8 cellular contexts compared by ENCODE assay signal in genomic region chr1:9455487-9456237, GRCh38.
DNase-seq lines count a peak whose midpoint lies in the region; ATAC-seq and TF ChIP-seq lines count a peak whose summit lies in the region.

No MANE protein-coding gene starts in this region.

- in situ Hi-C loops in SK-MEL-5 (cut with HindIII; ENCODE audit: low pct_unique_long_range_greater_than_20kb, low sequenced_read_pairs) = no loop called here

- H3K4me1 Mint-ChIP-seq in GM23338 = no peaks in the 10 kb centered on the region
- no peaks in the 10 kb centered on the region for H3K4me1 Mint-ChIP-seq in activated naive CD4-positive, alpha-beta T cell treated with anti-CD3 and anti-CD28 coated beads, Interleukin-2, amount 10 ng/mL, durations not matched to agents 7 days and 5 days

- no peaks in the 10 kb centered on the region for H3K9me3 ChIP-seq in cardiac muscle cell (ENCODE audit: low read depth)
- H3K9me3 ChIP-seq in aorta (ENCODE audit: control insufficient read depth, low read length) = no peaks in the 10 kb centered on the region

- CTCF ChIA-PET in activated naive CD4-positive, alpha-beta T cell treated with anti-CD3 and anti-CD28 coated beads, Interleukin-2, amount 10 ng/mL, durations not matched to agents 7 days and 5 days (lab: Charles Lee) = interaction anchor here (0.7 to 8.2 kb wide), 24 partner anchors 11 to 255 kb away, joined by 3 to 122 read pairs (median 4); no protein-coding TSS in a partner anchor

- peak overlapping the region; percentile 12; the same call in 1 of the 2 replicates for H2AFZ ChIP-seq in GM23338

- H3K9me2 ChIP-seq in GM23338 (ENCODE audit: insufficient read depth) = no peaks in the 10 kb centered on the region

- 0 out of 2 replicates have a peak, but pooled peaks cover 4% of the 10 kb centered on the region for H3F3A ChIP-seq in GM23338 (replicated peaks; ENCODE audit: low read depth)

- H3K4me3 Mint-ChIP-seq in GM23338 = no peak overlapping the region
- H3K4me3 Mint-ChIP-seq in activated naive CD4-positive, alpha-beta T cell treated with anti-CD3 and anti-CD28 coated beads, Interleukin-2, amount 10 ng/mL, durations not matched to agents 7 days and 5 days = no peak overlapping the region

- no peak for DNase-seq in AG09319 (ENCODE audit: extremely low read depth, low read depth)
- peak; percentile 96 for DNase-seq in GM23338 (ENCODE audit: low spot score)
- peak; percentile 76 for DNase-seq in SK-MEL-5 (ENCODE audit: low read depth, low spot score)
- DNase-seq in activated naive CD4-positive, alpha-beta T cell treated with anti-CD3 and anti-CD28 coated beads, Interleukin-2, amount 10 ng/mL, durations not matched to agents 7 days and 5 days = peak; percentile 76
- DNase-seq in cardiac muscle cell (ENCODE audit: low read depth in 1 of 2, low spot score in 1 of 2) = peak; percentile 76 to 88
- DNase-seq in renal cortical epithelial cell (ENCODE audit: low read depth) = peak; percentile 13
- peak; percentile 84 to 91 for DNase-seq in aorta

- H4K20me1 ChIP-seq in GM23338 (replicated peaks; ENCODE audit: insufficient read depth) = no peaks in the 10 kb centered on the region

- no peaks in the 10 kb centered on the region for H3K9me3 Mint-ChIP-seq in GM23338
- no peaks in the 10 kb centered on the region for H3K9me3 Mint-ChIP-seq in activated naive CD4-positive, alpha-beta T cell treated with anti-CD3 and anti-CD28 coated beads, Interleukin-2, amount 10 ng/mL, durations not matched to agents 7 days and 5 days

- no peaks in the 10 kb centered on the region for H3K79me2 ChIP-seq in GM23338 (replicated peaks; ENCODE audit: insufficient read depth)

- ATAC-seq in GM23338 = peak; percentile 99
- peak; percentile 89 for ATAC-seq in aorta (ENCODE audit: low FRiP score)
- no peak for ATAC-seq in HG02884 (IDR thresholded peaks at IDR 0.05; ENCODE audit: unreplicated experiment)

- H3K36me3 Mint-ChIP-seq in GM23338 (ENCODE audit: low read depth) = no peaks in the 10 kb centered on the region
- H3K36me3 Mint-ChIP-seq in activated naive CD4-positive, alpha-beta T cell treated with anti-CD3 and anti-CD28 coated beads, Interleukin-2, amount 10 ng/mL, durations not matched to agents 7 days and 5 days = no peaks in the 10 kb centered on the region

- TF ChIP-seq CTCF in AG09319 (IDR thresholded peaks at IDR 0.05; ENCODE audit: low read depth, low read length) (peak; percentile 88), GM23338 (conservative IDR thresholded peaks at IDR 0.05; ENCODE audit: low read depth in 2 of 2) (peak; percentile 83 to 97), cardiac muscle cell (IDR thresholded peaks at IDR 0.05; ENCODE audit: low read depth, low read length) (peak; percentile 93)

- H3K27ac Mint-ChIP-seq in GM23338 = no peak overlapping the region
- no peak overlapping the region for H3K27ac Mint-ChIP-seq in activated naive CD4-positive, alpha-beta T cell treated with anti-CD3 and anti-CD28 coated beads, Interleukin-2, amount 10 ng/mL, durations not matched to agents 7 days and 5 days

- 38 to 42% methylated on average over 22 of the region's 22 CpGs for WGBS in aorta, 2 donors

- intact Hi-C loops in aorta (cut with DNase I) = loop anchor here in 1 of 2 donors (2.0 kb wide), 2 partner anchors 167 to 189 kb away; no protein-coding TSS in a partner anchor

- H3K27ac ChIP-seq in GM23338 (ENCODE audit: low read depth) = no peak overlapping the region
- no peak overlapping the region for H3K27ac ChIP-seq in cardiac muscle cell
- no peak overlapping the region for H3K27ac ChIP-seq in aorta (ENCODE audit: low read depth in 1 of 2, low read length in 2 of 2)

- H3K27me3 ChIP-seq in GM23338 (ENCODE audit: insufficient read depth) = no peaks in the 10 kb centered on the region
- no peaks in the 10 kb centered on the region for H3K27me3 ChIP-seq in cardiac muscle cell
- H3K27me3 ChIP-seq in aorta (ENCODE audit: control insufficient read depth in 1 of 2, insufficient read depth in 2 of 2, low read length in 1 of 2) = no peaks in the 10 kb centered on the region

- H3K4me3 ChIP-seq in GM23338 = no peak overlapping the region
- no peak overlapping the region for H3K4me3 ChIP-seq in cardiac muscle cell
- H3K4me3 ChIP-seq in aorta (ENCODE audit: low read length in 2 of 2) = no peak overlapping the region

- H3K36me3 ChIP-seq in GM23338 (ENCODE audit: insufficient read depth) (no peaks in the 10 kb centered on the region), cardiac muscle cell (no peaks in the 10 kb centered on the region), aorta (ENCODE audit: control insufficient read depth in 1 of 2, insufficient read depth in 2 of 2, low read length in 1 of 2) (no peaks in the 10 kb centered on the region)

- H3K4me2 ChIP-seq in GM23338 = no peak overlapping the region

- H3K4me1 ChIP-seq in GM23338 (ENCODE audit: insufficient read depth) (no peaks in the 10 kb centered on the region), cardiac muscle cell (ENCODE audit: low read depth) (no peaks in the 10 kb centered on the region), aorta (ENCODE audit: control insufficient read depth in 1 of 2, insufficient read depth in 2 of 2, low read length in 2 of 2) (no peaks in the 10 kb centered on the region)

- H3K27me3 Mint-ChIP-seq in GM23338 (ENCODE audit: insufficient read depth, low read depth, poor library complexity) = peaks cover 1% of the 10 kb centered on the region
- peaks cover 21% of the 10 kb centered on the region for H3K27me3 Mint-ChIP-seq in activated naive CD4-positive, alpha-beta T cell treated with anti-CD3 and anti-CD28 coated beads, Interleukin-2, amount 10 ng/mL, durations not matched to agents 7 days and 5 days

TF ChIP-seq in GM23338, 12 proteins besides CTCF, POLR2A, EP300 and RAD21 (continues in another document):
- TF ChIP-seq CREB1 (CRISPR knock-in tag; IDR thresholded peaks at IDR 0.05; ENCODE audit: low read depth) (no peak), ETS1 (IDR thresholded peaks at IDR 0.05) (no peak), ZNF114 (CRISPR knock-in tag; IDR thresholded peaks at IDR 0.05) (no peak)
